1 cellular context compared by ENCODE assay signal in genomic region chr9:3906437-3907213, GRCh38.
TF ChIP-seq lines count a peak whose summit lies in the region.

No MANE protein-coding gene starts in this region.

TF ChIP-seq in WTC11, 78 proteins besides CTCF, POLR2A, EP300 and RAD21 (continued from another document):
- TF ChIP-seq HMGXB4 (CRISPR knock-in tag; IDR thresholded peaks at IDR 0.05) (no peak), ZNF232 (CRISPR knock-in tag; IDR thresholded peaks at IDR 0.05) (no peak), ATF1 (CRISPR knock-in tag; IDR thresholded peaks at IDR 0.05) (no peak), ZNF671 (CRISPR knock-in tag; IDR thresholded peaks at IDR 0.05) (no peak), ATF2 (CRISPR knock-in tag; IDR thresholded peaks at IDR 0.05; ENCODE audit: borderline replicate concordance, low read depth) (no peak), E2F1 (CRISPR knock-in tag; IDR thresholded peaks at IDR 0.05) (no peak), ZNF425 (CRISPR knock-in tag; conservative IDR thresholded peaks at IDR 0.05) (no peak), IRF1 (CRISPR knock-in tag; IDR thresholded peaks at IDR 0.05) (no peak), STAT6 (CRISPR knock-in tag; conservative IDR thresholded peaks at IDR 0.05; ENCODE audit: low read depth) (no peak)
